In genomic region chr4:61851126-61851525, GRCh38 we compare ENCODE assay signal across 34 cellular contexts.
DNase-seq lines count a peak whose midpoint lies in the region; ATAC-seq, FAIRE-seq and TF ChIP-seq lines count a peak whose summit lies in the region.
"Had no signal": no experiment of that assay in that cellular context is flagged by ENCODE, and none has a peak within 500 bp of the region (broad histone marks: within the 10 kb centered on the region; RNA-seq: fewer than 3 reads in every experiment).

No MANE protein-coding gene starts in this region.

- no peak for TF ChIP-seq POLR2A in H1 (IDR thresholded peaks at IDR 0.05; ENCODE audit: control extremely low read depth in 1 of 2, low read depth in 2 of 2, low read length in 2 of 2)
- TF ChIP-seq POLR2A in transverse colon (IDR thresholded peaks at IDR 0.05): no peak

- H2BK20ac ChIP-seq in H1 (ENCODE audit: low read length): 0 out of 2 replicates have a peak overlapping the region, but pooled peaks have one; percentile 25

- H3K23me2 ChIP-seq in H1 (ENCODE audit: low read depth, low read length): no peaks in the 10 kb centered on the region

- POLR2A ChIA-PET in PC-3 (lab: Charles Lee; ENCODE audit: unreplicated experiment) (no interaction called here), H1 (lab: Charles Lee; ENCODE audit: partially characterized antibody) (no interaction called here)

- intact Hi-C loops in PC-3 (cut with micrococcal nuclease): no loop called here
- intact Hi-C loops in transverse colon (cut with DNase I; ENCODE audit: low total_unique reads): no loop called here
- intact Hi-C loops in CD14-positive monocyte (cut with micrococcal nuclease): no loop called here

- H3K27ac ChIP-seq in PC-3 (ENCODE audit: low read length) (no peak overlapping the region), H1 (ENCODE audit: low read depth, low read length) (no peak overlapping the region), foreskin keratinocyte (no peak overlapping the region), transverse colon (no peak overlapping the region)
- H3K27ac ChIP-seq: 22Rv1; A549; BLaER1; BLaER1 treated with 17β-estradiol and CSF1 and Interleukin-3, amounts not matched to agents 10 nM and 100 nM; C4-2B had no signal

- H3K4me2 ChIP-seq in PC-3 (ENCODE audit: low read length) (no peak overlapping the region), H1 (ENCODE audit: insufficient read depth in 1 of 2, low read depth in 2 of 2, low read length in 2 of 2) (no peak overlapping the region)
- H3K4me2 ChIP-seq: A549; BLaER1; BLaER1 treated with 17β-estradiol and CSF1 and Interleukin-3, amounts not matched to agents 10 nM and 100 nM had no signal

- CTCF ChIA-PET in PC-3 (lab: Charles Lee): interaction anchor here (0.7 kb wide), 1 partner anchor 13 kb away, joined by 4 read pairs; no protein-coding TSS in a partner anchor
- CTCF ChIA-PET in H1 (lab: Charles Lee; ENCODE audit: partially characterized antibody): no interaction called here

- no peaks in the 10 kb centered on the region for H3K4me1 ChIP-seq in PC-3 (ENCODE audit: insufficient read depth, low read length)
- H3K4me1 ChIP-seq in H1 (replicated peaks in 1 of 4; ENCODE audit: control insufficient read depth in 3 of 4, insufficient read depth in 4 of 4, low read length in 3 of 4): peaks cover 0 to 8% (median 4%) of the 10 kb centered on the region in 4 experiments; a peak in 4 of 7 replicates
- H3K4me1 ChIP-seq in foreskin keratinocyte: peaks cover 3% of the 10 kb centered on the region
- H3K4me1 ChIP-seq in transverse colon: no peaks in the 10 kb centered on the region
- H3K4me1 ChIP-seq: A549; BE2C; BLaER1; BLaER1 treated with 17β-estradiol and CSF1 and Interleukin-3, amounts not matched to agents 10 nM and 100 nM; Caco-2 had no signal

- H3F3A ChIP-seq in PC-3 (ENCODE audit: low read length, unreplicated experiment): no peaks in the 10 kb centered on the region

- no peak for TF ChIP-seq RAD21 in H1 (IDR thresholded peaks at IDR 0.05 in 1 of 2, conservative IDR thresholded peaks at IDR 0.05 in 1 of 2; ENCODE audit: low read depth in 2 of 2, low read length in 2 of 2)

- TF ChIP-seq EP300 in H1 (IDR thresholded peaks at IDR 0.05; ENCODE audit: borderline replicate concordance in 1 of 2, low read depth in 2 of 2, low read length in 2 of 2) (no peak), transverse colon (IDR thresholded peaks at IDR 0.05; ENCODE audit: low read depth) (no peak)

- H3K4me3 Mint-ChIP-seq in CD14-positive monocyte: no peak overlapping the region
- H3K4me3 Mint-ChIP-seq: B cell; CD4-positive, alpha-beta memory T cell; CD4-positive, alpha-beta T cell; CD4-positive, CD25-positive, alpha-beta regulatory T cell; CD8-positive, alpha-beta memory T cell; CD8-positive, alpha-beta T cell had no signal

- H3K79me1 ChIP-seq in H1 (ENCODE audit: low read depth, low read length): no peaks in the 10 kb centered on the region

- no peak overlapping the region for H2BK5ac ChIP-seq in H1 (ENCODE audit: low read depth, low read length)

- peaks cover 0 to 1% (median 0%) of the 10 kb centered on the region in 3 donors for H3K27me3 Mint-ChIP-seq in CD14-positive monocyte (ENCODE audit: low read depth in 3 of 3)
- H3K27me3 Mint-ChIP-seq: B cell; CD4-positive, alpha-beta memory T cell; CD4-positive, alpha-beta T cell; CD4-positive, CD25-positive, alpha-beta regulatory T cell; CD8-positive, alpha-beta memory T cell had no signal

- H3K4ac ChIP-seq in H1 (replicated peaks; ENCODE audit: insufficient read length, low read depth, low read length): no peak overlapping the region

- in situ Hi-C loops in transverse colon (cut with MboI; ENCODE audit: low pct_ligation_motif_present in 1 of 4, low pct_unique_long_range_greater_than_20kb in 1 of 4, low sequenced_read_pairs in 3 of 4): no loop called here

- no peak overlapping the region for H2AFZ ChIP-seq in PC-3 (ENCODE audit: low read length)
- H2AFZ ChIP-seq in H1 (ENCODE audit: low read length): no peak overlapping the region

- H4K20me1 ChIP-seq in PC-3 (ENCODE audit: low read length): no peaks in the 10 kb centered on the region
- no peaks in the 10 kb centered on the region for H4K20me1 ChIP-seq in H1 (replicated peaks in 1 of 2; ENCODE audit: control insufficient read depth in 1 of 2, insufficient read depth in 2 of 2, low read length in 2 of 2)
- H4K20me1 ChIP-seq: BLaER1; BLaER1 treated with 17β-estradiol and CSF1 and Interleukin-3, amounts not matched to agents 10 nM and 100 nM had no signal

- H3K4me3 ChIP-seq in PC-3 (ENCODE audit: low read length) (no peak overlapping the region), H1 (ENCODE audit: extremely low read depth in 1 of 4, insufficient read depth in 2 of 4, low read depth in 3 of 4, low read length in 4 of 4) (no peak overlapping the region), epithelial cell of esophagus (ENCODE audit: low read length) (no peak overlapping the region), transverse colon (no peak overlapping the region)
- H3K4me3 ChIP-seq: A549; BLaER1; BLaER1 treated with 17β-estradiol and CSF1 and Interleukin-3, amounts not matched to agents 10 nM and 100 nM had no signal

- no peaks in the 10 kb centered on the region for H3K36me3 Mint-ChIP-seq in CD14-positive monocyte
- H3K36me3 Mint-ChIP-seq: CD4-positive, alpha-beta memory T cell; CD4-positive, CD25-positive, alpha-beta regulatory T cell; CD8-positive, alpha-beta memory T cell; CD8-positive, alpha-beta T cell had no signal

- H3K36me3 ChIP-seq in PC-3 (ENCODE audit: low read depth, low read length): no peaks in the 10 kb centered on the region
- no peaks in the 10 kb centered on the region; a peak in 1 of 8 replicates for H3K36me3 ChIP-seq in H1 (ENCODE audit: control insufficient read depth in 2 of 4, insufficient read depth in 4 of 4, low read length in 3 of 4)
- no peaks in the 10 kb centered on the region for H3K36me3 ChIP-seq in transverse colon
- H3K36me3 ChIP-seq: BE2C; BLaER1; BLaER1 treated with 17β-estradiol and CSF1 and Interleukin-3, amounts not matched to agents 10 nM and 100 nM had no signal

- H3K23ac ChIP-seq in H1 (ENCODE audit: insufficient read length): no peak overlapping the region

- DNase-seq in PC-3 (peak; percentile 52), H1 (ENCODE audit: low read depth in 1 of 2, low spot score in 2 of 2) (no peak), epithelial cell of esophagus (ENCODE audit: low read depth) (peak; percentile 5), foreskin keratinocyte (peak in 1 of 2 donors; percentile 4), transverse colon (no peak), midbrain (lab: John Stamatoyannopoulos, UW) (no peak), CD14-positive monocyte (ENCODE audit: low spot score) (no peak)
- no peak for DNase-seq in activated T-cell treated with anti-CD3 and anti-CD28 coated beads, Interleukin-2, amount 50 U/mL, for 48 hours
- DNase-seq: 8988T; ACHN; AML-193; BE2C; C1 segment of cervical spinal cord; Caco-2; Calu3; CD4-positive, alpha-beta memory T cell; CD4-positive, alpha-beta T cell; CD4-positive, CD25-positive, alpha-beta regulatory T cell; CD8-positive, alpha-beta memory T cell; CD8-positive, alpha-beta T cell; COR-L47; DMS 273 treated with DMSO at 0.1 percent for 48 hours; DMS153; DMS53; DMS79; DMS79 treated with DMSO at 0.1 percent for 48 hours; DND-41; EL had no signal

- ATAC-seq in PC-3 (peak; percentile 50), foreskin keratinocyte (peak; percentile 23)
- ATAC-seq: A549; CD8-positive, alpha-beta T cell had no signal

- no peak overlapping the region for H4K91ac ChIP-seq in H1 (replicated peaks; ENCODE audit: insufficient read length, low read length)

- no peak overlapping the region for H3K18ac ChIP-seq in H1 (ENCODE audit: extremely low read depth, low read length)

- H2BK15ac ChIP-seq in H1 (ENCODE audit: low read length): no peak overlapping the region

- no peaks in the 10 kb centered on the region for H3K9me2 ChIP-seq in PC-3 (replicated peaks; ENCODE audit: low read length)

- no peak for TF ChIP-seq CTCF in PC-3 (conservative IDR thresholded peaks at IDR 0.05; ENCODE audit: low read depth, low read length)
- no peak for TF ChIP-seq CTCF in H1 (IDR thresholded peaks at IDR 0.05; ENCODE audit: control extremely low read depth in 1 of 3, insufficient read depth in 1 of 3, low read depth in 1 of 3, low read length in 3 of 3)
- TF ChIP-seq CTCF in epithelial cell of esophagus (IDR thresholded peaks at IDR 0.05; ENCODE audit: insufficient read depth, low read depth, low read length, missing control alignments): no peak
- no peak for TF ChIP-seq CTCF in foreskin keratinocyte (conservative IDR thresholded peaks at IDR 0.05)
- no peak for TF ChIP-seq CTCF in transverse colon (IDR thresholded peaks at IDR 0.05)
- no peak for TF ChIP-seq CTCF in CD14-positive monocyte (IDR thresholded peaks at IDR 0.05)

- no peak overlapping the region for H4K5ac ChIP-seq in H1 (ENCODE audit: insufficient read length, low read depth, low read length)

- H3K9me3 Mint-ChIP-seq in CD14-positive monocyte: peaks cover 0 to 5% (median 3%) of the 10 kb centered on the region in 7 donors

- no peak overlapping the region for H3K14ac ChIP-seq in H1 (ENCODE audit: insufficient read length)

- H3K79me2 ChIP-seq in PC-3 (ENCODE audit: low read length) (no peaks in the 10 kb centered on the region), H1 (ENCODE audit: control insufficient read depth in 1 of 2, insufficient read depth in 2 of 2, low read length in 2 of 2) (no peaks in the 10 kb centered on the region)

- H3K27ac Mint-ChIP-seq in CD14-positive monocyte: peak overlapping the region in 1 of 7 donors; percentile 52
- H3K27ac Mint-ChIP-seq: B cell; CD4-positive, alpha-beta memory T cell; CD4-positive, alpha-beta T cell; CD4-positive, CD25-positive, alpha-beta regulatory T cell; CD8-positive, alpha-beta memory T cell; CD8-positive, alpha-beta T cell had no signal

- WGBS in H1 (ENCODE audit: extremely low coverage in 1 of 2, insufficient coverage in 1 of 2, insufficient read length in 1 of 2, insufficient replicate concordance in 2 of 2, low coverage in 1 of 2, low lambda C conversion rate in 2 of 2, missing lambda C conversion rate in 1 of 2), 2 experiments: 84% methylated on average over 3 of the region's 3 CpGs; no CpG with 5 or more reads in 1 of the 2 experiments
- WGBS in transverse colon (ENCODE audit: low coverage in 1 of 2), 2 donors: 79 to 86% methylated on average over 3 of the region's 3 CpGs

- H2AK5ac ChIP-seq in H1 (ENCODE audit: low read depth, low read length): no peak overlapping the region

- no peak overlapping the region for H3K56ac ChIP-seq in H1 (replicated peaks; ENCODE audit: insufficient read length, low read depth, low read length)

- no peaks in the 10 kb centered on the region for H3K4me1 Mint-ChIP-seq in CD14-positive monocyte
- H3K4me1 Mint-ChIP-seq: B cell; CD4-positive, alpha-beta memory T cell; CD4-positive, CD25-positive, alpha-beta regulatory T cell; CD8-positive, alpha-beta memory T cell had no signal

- no peak overlapping the region for H2BK120ac ChIP-seq in H1 (replicated peaks; ENCODE audit: low read depth, low read length)

- BruUV-seq in PC-3 (replicated peaks; lab: Mats Ljungman, UMichigan): no TSS peak

- H2BK12ac ChIP-seq in H1 (ENCODE audit: low read depth, low read length): no peak overlapping the region

- no peaks in the 10 kb centered on the region for H3K9me3 ChIP-seq in PC-3 (ENCODE audit: low read length)
- peaks cover 0 to 2% of the 10 kb centered on the region in 2 experiments; a peak in 2 of 4 replicates for H3K9me3 ChIP-seq in H1 (ENCODE audit: insufficient read depth in 2 of 2, low read depth in 1 of 2, low read length in 1 of 2)
- H3K9me3 ChIP-seq in transverse colon: no peaks in the 10 kb centered on the region
- H3K9me3 ChIP-seq: A549; BE2C; BLaER1; BLaER1 treated with 17β-estradiol and CSF1 and Interleukin-3, amounts not matched to agents 10 nM and 100 nM; Caco-2 had no signal

- no peak overlapping the region for H4K8ac ChIP-seq in H1 (ENCODE audit: extremely low read depth, insufficient read depth, low read length)

- no peaks in the 10 kb centered on the region for H3K27me3 ChIP-seq in PC-3 (ENCODE audit: low read length)
- 0 out of 7 replicates have a peak, but pooled peaks cover 0 to 2% (median 0%) of the 10 kb centered on the region in 4 experiments for H3K27me3 ChIP-seq in H1 (replicated peaks in 1 of 4; ENCODE audit: control insufficient read depth in 3 of 4, extremely low read depth in 1 of 4, insufficient read depth in 3 of 4, low read length in 3 of 4)
- no peaks in the 10 kb centered on the region for H3K27me3 ChIP-seq in foreskin keratinocyte
- H3K27me3 ChIP-seq in transverse colon: no peaks in the 10 kb centered on the region
- H3K27me3 ChIP-seq: BE2C; BLaER1; BLaER1 treated with 17β-estradiol and CSF1 and Interleukin-3, amounts not matched to agents 10 nM and 100 nM had no signal

- no peak overlapping the region for H3K9ac ChIP-seq in PC-3 (ENCODE audit: low read length)
- H3K9ac ChIP-seq in H1 (replicated peaks in 1 of 4; ENCODE audit: extremely low read depth in 1 of 4, low read depth in 3 of 4, low read length in 3 of 4): no peak overlapping the region
- H3K9ac ChIP-seq: BLaER1; BLaER1 treated with 17β-estradiol and CSF1 and Interleukin-3, amounts not matched to agents 10 nM and 100 nM had no signal

- FAIRE-seq in H1 (lab: Jason Lieb, UNC): no peak
- FAIRE-seq: A549 had no signal

Comparison
In these comparisons a context has a peak if more than half of its experiments do, and no peak if none do; other contexts are left out.
1. DNase-seq: peak in PC-3 (single experiment) and epithelial cell of esophagus (single experiment); none in H1 (0 of 2), transverse colon (single experiment), midbrain (single experiment), activated T-cell treated with anti-CD3 and anti-CD28 coated beads, Interleukin-2, amount 50 U/mL, for 48 hours (0 of 2) and CD14-positive monocyte (single experiment).